ENCODE assay signal across 27 cellular contexts in the genomic region with DNA sequence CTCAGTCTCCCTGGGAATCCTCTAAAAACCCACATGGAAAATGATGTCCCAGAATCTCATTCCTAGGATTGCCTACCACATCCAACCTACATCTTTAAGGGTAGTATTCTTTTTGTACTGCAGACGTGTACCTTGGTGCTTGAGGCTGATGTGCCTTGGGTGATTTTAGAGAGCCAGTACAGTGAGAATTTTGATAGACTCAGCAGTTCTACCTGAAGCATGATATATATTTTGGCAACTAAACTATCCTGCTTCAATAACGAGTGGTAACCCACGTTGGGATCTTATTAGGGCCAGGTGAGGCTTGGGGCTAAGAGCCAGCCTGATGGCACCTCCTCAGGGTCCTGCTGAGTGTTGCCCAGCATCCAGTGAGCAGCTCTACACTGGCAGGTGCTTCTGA.
"Had no signal": no experiment of that assay in that cellular context is flagged by ENCODE, and none has a peak within 500 bp of the region (broad histone marks: within the 10 kb centered on the region; RNA-seq: fewer than 3 reads in every experiment).

No MANE protein-coding gene starts in this region.

- ATAC-seq: effector memory CD8-positive, alpha-beta T cell; esophagus mucosa; foreskin keratinocyte; gastrocnemius medialis; heart left ventricle; heart right ventricle had no signal

- FAIRE-seq: colon, endometrium, endothelial cell of umbilical vein, frontal cortex had no signal

- H3K4me1 ChIP-seq: colonic mucosa, esophagus muscularis mucosa, foreskin keratinocyte, gastrocnemius medialis, heart left ventricle, heart right ventricle had no signal

- H3K9me3 ChIP-seq: colonic mucosa, esophagus muscularis mucosa, esophagus squamous epithelium, gastrocnemius medialis, heart left ventricle, heart right ventricle had no signal

- H3K4me3 ChIP-seq: colonic mucosa, coronary artery, dorsolateral prefrontal cortex, esophagus muscularis mucosa, esophagus squamous epithelium, gastrocnemius medialis, heart left ventricle, heart right ventricle had no signal

- H3K27me3 ChIP-seq: colonic mucosa, esophagus muscularis mucosa, foreskin keratinocyte, gastrocnemius medialis, heart left ventricle had no signal

- H3K27ac ChIP-seq: colonic mucosa, coronary artery, dorsolateral prefrontal cortex, epithelial cell of prostate, esophagus muscularis mucosa, esophagus squamous epithelium, foreskin keratinocyte, gastrocnemius medialis, heart left ventricle, heart right ventricle had no signal

- H3K36me3 ChIP-seq: colonic mucosa, esophagus muscularis mucosa, esophagus squamous epithelium, gastrocnemius medialis, heart left ventricle, heart right ventricle had no signal

- DNase-seq: colonic mucosa; cortex of kidney; dermis blood vessel endothelial cell; dorsolateral prefrontal cortex; effector CD4-positive, alpha-beta T cell; effector CD8-positive, alpha-beta T cell; effector memory CD4-positive, alpha-beta T cell; effector memory CD8-positive, alpha-beta T cell; endodermal cell; erythroblast; esophagus squamous epithelium; foreskin fibroblast; foreskin keratinocyte; foreskin melanocyte; gastrocnemius medialis; glutamatergic neuron; head of caudate nucleus; heart left ventricle; heart right ventricle had no signal
